Comparison of ENCODE assay signal across 8 cellular contexts in genomic region chr16:57091990-57092785, GRCh38. TPM values are rescaled to one million over a fixed set of nuclear protein-coding genes. Genes with fewer than 3 reads are reported as not detected.
DNase-seq lines count a peak whose midpoint lies in the region; ATAC-seq and TF ChIP-seq lines count a peak whose summit lies in the region.

Gene CPNE2 (plus strand): TSS chr16:57092583. CDS start chr16:57110743, 18,160 bp downstream.

- H3K27me3 Mint-ChIP-seq in activated naive CD4-positive, alpha-beta T cell treated with anti-CD3 and anti-CD28 coated beads, Interleukin-2, amount 10 ng/mL, durations not matched to agents 7 days and 5 days = peaks cover 61% of the 10 kb centered on the region
- H3K27me3 Mint-ChIP-seq in natural killer cell treated with Interleukin-12 subunit alpha and Interleukin-12 subunit beta and Interleukin-15 and Interleukin-18, amount 100 ng/mL, for 72 hours = peaks cover 17% of the 10 kb centered on the region in 2 donors

- H3K27ac ChIP-seq in DND-41 (ENCODE audit: low read length) = no peak within 1 kb of the TSS
- H3K27ac ChIP-seq in GM23248 = no peak within 1 kb of the TSS
- H3K27ac ChIP-seq in upper lobe of right lung = peak within 1 kb of the TSS; percentile 84

- no peaks in the 10 kb centered on the region for H3K9me2 ChIP-seq in GM23248 (ENCODE audit: insufficient read depth)

- H3K79me2 ChIP-seq in DND-41 (ENCODE audit: insufficient read depth, low read length) (no peaks in the 10 kb centered on the region), GM23248 (ENCODE audit: insufficient read depth) (no peaks in the 10 kb centered on the region)

- H4K20me1 ChIP-seq in DND-41 (ENCODE audit: insufficient read depth, low read length) = peaks cover 6% of the 10 kb centered on the region
- no peaks in the 10 kb centered on the region for H4K20me1 ChIP-seq in GM23248 (ENCODE audit: insufficient read depth)

- H3K36me3 Mint-ChIP-seq in activated naive CD4-positive, alpha-beta T cell treated with anti-CD3 and anti-CD28 coated beads, Interleukin-2, amount 10 ng/mL, durations not matched to agents 7 days and 5 days = no peaks in the 10 kb centered on the region
- H3K36me3 Mint-ChIP-seq in natural killer cell treated with Interleukin-12 subunit alpha and Interleukin-12 subunit beta and Interleukin-15 and Interleukin-18, amount 100 ng/mL, for 72 hours = no peaks in the 10 kb centered on the region

- no peak within 1 kb of the TSS for H3K27ac Mint-ChIP-seq in activated naive CD4-positive, alpha-beta T cell treated with anti-CD3 and anti-CD28 coated beads, Interleukin-2, amount 10 ng/mL, durations not matched to agents 7 days and 5 days
- H3K27ac Mint-ChIP-seq in natural killer cell treated with Interleukin-12 subunit alpha and Interleukin-12 subunit beta and Interleukin-15 and Interleukin-18, amount 100 ng/mL, for 72 hours = no peak within 1 kb of the TSS

- H3K36me3 ChIP-seq in DND-41 (ENCODE audit: insufficient read depth, low read length) (no peaks in the 10 kb centered on the region), GM23248 (ENCODE audit: low read depth) (no peaks in the 10 kb centered on the region), upper lobe of right lung (no peaks in the 10 kb centered on the region)

- H3K9ac ChIP-seq in DND-41 (ENCODE audit: low read depth, low read length) (peak within 1 kb of the TSS; percentile 59), GM23248 (peak within 1 kb of the TSS; percentile 72)

- H3K4me1 ChIP-seq in DND-41 (ENCODE audit: insufficient read depth, low read length) (peaks cover 15% of the 10 kb centered on the region), GM23248 (ENCODE audit: insufficient read depth) (no peaks in the 10 kb centered on the region), upper lobe of right lung (peaks cover 31% of the 10 kb centered on the region)

- peak; percentile 3 for TF ChIP-seq CTCF in DND-41 (IDR thresholded peaks at IDR 0.05; ENCODE audit: borderline replicate concordance, extremely low read depth, low read length, poor library complexity, severe bottlenecking)
- no peak for TF ChIP-seq CTCF in upper lobe of right lung (IDR thresholded peaks at IDR 0.05)

- no peaks in the 10 kb centered on the region for H3K9me3 ChIP-seq in DND-41 (ENCODE audit: insufficient read depth, low read length, severe bottlenecking)
- no peaks in the 10 kb centered on the region for H3K9me3 ChIP-seq in GM23248 (ENCODE audit: low read depth)
- no peaks in the 10 kb centered on the region for H3K9me3 ChIP-seq in upper lobe of right lung

- H3K4me1 Mint-ChIP-seq in activated naive CD4-positive, alpha-beta T cell treated with anti-CD3 and anti-CD28 coated beads, Interleukin-2, amount 10 ng/mL, durations not matched to agents 7 days and 5 days = peaks cover 14% of the 10 kb centered on the region
- H3K4me1 Mint-ChIP-seq in natural killer cell treated with Interleukin-12 subunit alpha and Interleukin-12 subunit beta and Interleukin-15 and Interleukin-18, amount 100 ng/mL, for 72 hours (ENCODE audit: low read depth in 2 of 2) = peaks cover 0 to 10% of the 10 kb centered on the region in 2 donors

- no peaks in the 10 kb centered on the region for H3K9me3 Mint-ChIP-seq in activated naive CD4-positive, alpha-beta T cell treated with anti-CD3 and anti-CD28 coated beads, Interleukin-2, amount 10 ng/mL, durations not matched to agents 7 days and 5 days
- no peaks in the 10 kb centered on the region for H3K9me3 Mint-ChIP-seq in natural killer cell treated with Interleukin-12 subunit alpha and Interleukin-12 subunit beta and Interleukin-15 and Interleukin-18, amount 100 ng/mL, for 72 hours

- peaks cover 43% of the 10 kb centered on the region for H3K27me3 ChIP-seq in DND-41 (ENCODE audit: insufficient read depth, low read length, poor library complexity)
- no peaks in the 10 kb centered on the region for H3K27me3 ChIP-seq in GM23248 (replicated peaks; ENCODE audit: insufficient read depth)
- no peaks in the 10 kb centered on the region for H3K27me3 ChIP-seq in upper lobe of right lung

- H2AFZ ChIP-seq in DND-41 (ENCODE audit: low read depth, low read length) = peak within 1 kb of the TSS; percentile 66
- peak within 1 kb of the TSS; percentile 89 for H2AFZ ChIP-seq in GM23248

- CTCF ChIA-PET in activated naive CD4-positive, alpha-beta T cell treated with anti-CD3 and anti-CD28 coated beads, Interleukin-2, amount 10 ng/mL, durations not matched to agents 7 days and 5 days (lab: Charles Lee) = interaction anchor here (0.6 to 2.8 kb wide), 21 partner anchors 9 to 325 kb away, joined by 3 to 14 read pairs (median 5); partner anchors contain the start of genes PSME3IP1 and RSPRY1

- whole genome bisulfite sequencing in GM23248 (ENCODE audit: low coverage in 1 of 2, low lambda C conversion rate in 2 of 2, missing lambda C conversion rate in 2 of 2), 2 experiments = 1 to 3% methylated on average over 20 to 67 of the region's 99 CpGs

- DNase-seq in DND-41 = peak; percentile 22
- DNase-seq in GM23248 = peak; percentile 64
- peak; percentile 63 for DNase-seq in NCI-H2227 (lab: John Stamatoyannopoulos, UW; ENCODE audit: unreplicated experiment)
- peak; percentile 58 for DNase-seq in activated naive CD4-positive, alpha-beta T cell treated with anti-CD3 and anti-CD28 coated beads, Interleukin-2, amount 10 ng/mL, durations not matched to agents 7 days and 5 days
- DNase-seq in germinal center (ENCODE audit: low spot score) = peak; percentile 54
- DNase-seq in natural killer cell treated with Interleukin-12 subunit alpha and Interleukin-12 subunit beta and Interleukin-15 and Interleukin-18, amount 100 ng/mL, for 72 hours (ENCODE audit: low spot score) = no peak
- DNase-seq in upper lobe of right lung = peak; percentile 90
- DNase-seq in NCI-H1048 (lab: John Stamatoyannopoulos, UW) = no peak

- peak within 1 kb of the TSS; percentile 77 for H3K4me3 Mint-ChIP-seq in activated naive CD4-positive, alpha-beta T cell treated with anti-CD3 and anti-CD28 coated beads, Interleukin-2, amount 10 ng/mL, durations not matched to agents 7 days and 5 days
- peak within 1 kb of the TSS; percentile 56 for H3K4me3 Mint-ChIP-seq in natural killer cell treated with Interleukin-12 subunit alpha and Interleukin-12 subunit beta and Interleukin-15 and Interleukin-18, amount 100 ng/mL, for 72 hours

- H3K4me2 ChIP-seq in DND-41 (ENCODE audit: insufficient read depth, low read length) = peak within 1 kb of the TSS; percentile 83
- peak within 1 kb of the TSS; percentile 76 for H3K4me2 ChIP-seq in GM23248 (ENCODE audit: unreplicated experiment)

- ATAC-seq in DND-41 (ENCODE audit: insufficient read depth, low read depth) = peak; percentile 60
- peak; percentile 58 to 74 for ATAC-seq in natural killer cell treated with Interleukin-12 subunit alpha and Interleukin-12 subunit beta and Interleukin-15 and Interleukin-18, amount 100 ng/mL, for 72 hours
- ATAC-seq in upper lobe of right lung = peak; percentile 87

- in situ Hi-C loops in GM23248 (cut with MboI) = no loop called here

- H3K4me3 ChIP-seq in DND-41 (ENCODE audit: low read depth in 1 of 2, low read length in 2 of 2) (peak within 1 kb of the TSS; percentile 9 to 64; a peak in 3 of 4 replicates), GM23248 (peak within 1 kb of the TSS; percentile 77), upper lobe of right lung (peak within 1 kb of the TSS; percentile 81)

- intact Hi-C loops in upper lobe of right lung (cut with DNase I) = no loop called here

- H3F3A ChIP-seq in GM23248 (ENCODE audit: insufficient read depth) = peaks cover 7% of the 10 kb centered on the region; the same call in 1 of the 2 replicates

RNA-seq across cellular contexts. Expression of gene CPNE2, which starts in this region (rescaled TPM):
- 7.3 and 13.9 TPM in 2 replicates for total RNA-seq in GM23248 (2014; rRNA removed; shearing (Covaris generic))
- polyA plus RNA-seq in GM23248 (2016; fragmentation: Nextera tagmentation; extraction: Ambion mirVana) = 9.0 and 11.6 TPM in 2 replicates
- under 1 TPM; 0.50 to 0.95 TPM for total RNA-seq in natural killer cell treated with Interleukin-12 subunit alpha and Interleukin-12 subunit beta and Interleukin-15 and Interleukin-18, amount 100 ng/mL, for 72 hours
- 64.5 TPM for total RNA-seq in upper lobe of right lung

Comparison
In these comparisons a context has a peak if more than half of its experiments do, and no peak if none do; other contexts are left out.
1. Peak in ATAC-seq in natural killer cell treated with Interleukin-12 subunit alpha and Interleukin-12 subunit beta and Interleukin-15 and Interleukin-18, amount 100 ng/mL, for 72 hours; RNA of the gene not detected or under 1 TPM.
2. DNase-seq: peak in DND-41 (single experiment), GM23248 (single experiment), NCI-H2227 (single experiment), activated naive CD4-positive, alpha-beta T cell treated with anti-CD3 and anti-CD28 coated beads, Interleukin-2, amount 10 ng/mL, durations not matched to agents 7 days and 5 days (single experiment), germinal center (single experiment) and upper lobe of right lung (single experiment); none in natural killer cell treated with Interleukin-12 subunit alpha and Interleukin-12 subunit beta and Interleukin-15 and Interleukin-18, amount 100 ng/mL, for 72 hours (single experiment) and NCI-H1048 (single experiment).
3. Peak in every context shown above with its lines, with median percentiles within 50 percentile points of each other: ATAC-seq and H3K4me3 ChIP-seq.